Comparison of ENCODE assay signal across 8 cellular contexts in the genomic region with DNA sequence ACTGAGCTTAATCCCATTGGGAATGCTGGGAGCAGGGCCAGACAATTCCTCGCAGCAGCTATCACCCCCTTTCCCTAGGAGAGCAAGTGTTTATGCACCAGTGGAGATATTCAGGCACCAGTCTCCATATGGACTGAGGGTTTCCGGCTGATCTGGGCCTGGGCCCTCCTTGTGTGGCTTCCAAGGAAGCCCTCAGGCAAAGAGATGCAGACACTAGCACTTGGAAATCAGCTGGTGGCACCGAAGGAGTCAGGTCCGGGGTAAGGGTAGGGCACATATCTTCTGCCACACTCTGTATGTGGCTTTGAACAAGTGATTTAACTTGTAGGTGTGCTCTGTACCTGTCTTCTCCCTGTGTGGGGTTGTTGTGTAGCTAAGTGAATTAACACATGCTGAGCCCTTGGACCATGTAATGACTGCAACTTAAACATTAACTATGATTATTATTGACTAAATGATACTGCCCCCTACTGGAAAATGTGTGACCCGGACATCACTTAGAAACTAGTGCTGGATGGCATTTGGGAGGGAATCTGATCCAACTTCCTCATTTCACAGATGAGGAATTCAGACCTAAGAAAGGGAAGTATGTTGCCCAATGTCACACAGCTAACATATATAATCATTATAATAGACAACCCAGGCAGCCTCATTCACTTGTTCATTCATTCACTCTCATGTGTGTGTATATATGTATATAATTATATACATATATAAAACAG. TPM values are rescaled to one million over a fixed set of nuclear protein-coding genes. Genes with fewer than 3 reads are reported as not detected.
DNase-seq lines count a peak whose midpoint lies in the region; ATAC-seq and TF ChIP-seq lines count a peak whose summit lies in the region.

No MANE protein-coding gene starts in this region.

- H3K4me1 ChIP-seq in Panc1 (ENCODE audit: control insufficient read depth, insufficient read depth, low read length), result no peaks in the 10 kb centered on the region
- H3K4me1 ChIP-seq in muscle layer of duodenum (ENCODE audit: control insufficient read depth in 1 of 2, insufficient read depth in 2 of 2, low read length in 2 of 2), result peaks cover 0 to 7% of the 10 kb centered on the region in 2 donors

- H3K9me3 ChIP-seq in Panc1 (ENCODE audit: control insufficient read depth, insufficient read depth, low read depth, low read length) (no peaks in the 10 kb centered on the region), muscle layer of duodenum (ENCODE audit: control insufficient read depth in 1 of 2, low read length in 2 of 2) (no peaks in the 10 kb centered on the region)

- ATAC-seq in Panc1 (peak; percentile 45; the same call in 1 of the 2 replicates), GM18867 (IDR thresholded peaks at IDR 0.05; ENCODE audit: unreplicated experiment) (no peak), HG02759 (IDR thresholded peaks at IDR 0.05; ENCODE audit: unreplicated experiment) (no peak)

- no peaks in the 10 kb centered on the region for H3K36me3 ChIP-seq in Panc1 (ENCODE audit: control insufficient read depth, insufficient read depth, low read length)
- H3K36me3 ChIP-seq in muscle layer of duodenum (ENCODE audit: control insufficient read depth in 1 of 2, insufficient read depth in 2 of 2, low read length in 2 of 2), result no peaks in the 10 kb centered on the region

- intact Hi-C loops in Panc1 (cut with micrococcal nuclease; ENCODE audit: unreplicated experiment), result loop anchor here (10.0 kb wide), 1 partner anchor 325 kb away; no protein-coding TSS in a partner anchor

- H3K4me1 Mint-ChIP-seq in endothelial cell (ENCODE audit: unreplicated experiment), result no peaks in the 10 kb centered on the region

- H3K4me3 ChIP-seq in Panc1 (ENCODE audit: low read depth in 2 of 2, low read length in 2 of 2), result no peak overlapping the region
- H3K4me3 ChIP-seq in muscle layer of duodenum (ENCODE audit: low read depth in 1 of 2, low read length in 2 of 2), result no peak overlapping the region

- BruUV-seq in Panc1 (replicated peaks; lab: Mats Ljungman, UMichigan), result no TSS peak

- H3K27ac ChIP-seq in Panc1 (ENCODE audit: low read length), result no peak overlapping the region
- H3K27ac ChIP-seq in muscle layer of duodenum (ENCODE audit: low read length), result peak overlapping the region; percentile 81

- DNase-seq in DMS 273 treated with DMSO at 0.1 percent for 48 hours (lab: John Stamatoyannopoulos, UW) (peak; percentile 6), HT-29 (ENCODE audit: low spot score) (peak; percentile 80), Panc1 (ENCODE audit: low read depth, low spot score) (peak; percentile 32), endothelial cell (ENCODE audit: low spot score) (peak; percentile 21), activated gamma-delta T cell (lab: John Stamatoyannopoulos, UW) (no peak)

- CTCF ChIA-PET in Panc1 (lab: Charles Lee), result interaction anchor here (1.5 to 1.7 kb wide), 3 partner anchors 13 to 87 kb away, joined by 4 to 9 read pairs (median 7); partner anchors contain the start of gene SYS1

- H3K36me3 Mint-ChIP-seq in endothelial cell (ENCODE audit: low read depth, unreplicated experiment), result peaks cover 3% of the 10 kb centered on the region

- POLR2A ChIA-PET in Panc1 (lab: Charles Lee), result no interaction called here

- H3K27me3 ChIP-seq in Panc1 (ENCODE audit: control insufficient read depth, insufficient read depth, low read length) (peaks cover 8% of the 10 kb centered on the region; the same call in 1 of the 2 replicates), muscle layer of duodenum (ENCODE audit: low read depth, low read length) (no peaks in the 10 kb centered on the region)

- peaks cover 4% of the 10 kb centered on the region for H3K27me3 Mint-ChIP-seq in endothelial cell (ENCODE audit: unreplicated experiment)

- TF ChIP-seq CTCF in Panc1 (IDR thresholded peaks at IDR 0.05) (peak; percentile 77), endothelial cell (IDR thresholded peaks at IDR 0.05; ENCODE audit: unreplicated experiment) (peak; percentile 85)

- H3K4me3 Mint-ChIP-seq in endothelial cell (ENCODE audit: unreplicated experiment), result no peak overlapping the region

- in situ Hi-C loops in Panc1 (cut with HindIII; ENCODE audit: low pct_unique_long_range_greater_than_20kb, low sequenced_read_pairs), result no loop called here

- no peaks in the 10 kb centered on the region for H3K9me3 Mint-ChIP-seq in endothelial cell (ENCODE audit: unreplicated experiment)

- no peak overlapping the region for H3K27ac Mint-ChIP-seq in endothelial cell (ENCODE audit: unreplicated experiment)

RNA-seq across cellular contexts. Expression of gene WFDC2, which starts 19.3 kb away (rescaled TPM):
- 17.7 and 21.9 TPM in 2 replicates for total RNA-seq in HT-29 (2014; rRNA removed; shearing (Covaris generic))
- total RNA-seq in Panc1 (2021; ENCODE audit: unreplicated experiment) (1.6 TPM), endothelial cell (ENCODE audit: unreplicated experiment) (4.6 TPM)
- 1.3 TPM for polyA plus RNA-seq in Panc1 (2012; ENCODE audit: insufficient read length)

RNA-seq across cellular contexts. Expression of gene PIGT, which starts 34.3 kb away (rescaled TPM):
- total RNA-seq in HT-29 (2014; rRNA removed; shearing (Covaris generic)), result 164 and 165 TPM in 2 replicates
- 108 TPM for total RNA-seq in Panc1 (2021; ENCODE audit: unreplicated experiment)
- polyA plus RNA-seq in Panc1 (2012; ENCODE audit: insufficient read length), result 134 TPM
- total RNA-seq in endothelial cell (ENCODE audit: unreplicated experiment), result 68.6 TPM

RNA-seq across cellular contexts. Expression of gene DBNDD2, which starts 42.2 kb away (rescaled TPM):
- 66.6 and 84.8 TPM in 2 replicates for total RNA-seq in HT-29 (2014; rRNA removed; shearing (Covaris generic))
- total RNA-seq in Panc1 (2021; ENCODE audit: unreplicated experiment) (55.4 TPM), endothelial cell (ENCODE audit: unreplicated experiment) (2.0 TPM)
- 64.1 TPM for polyA plus RNA-seq in Panc1 (2012; ENCODE audit: insufficient read length)

Comparison
In these comparisons a context has a peak if more than half of its experiments do, and no peak if none do; other contexts are left out.
1. RNA of gene DBNDD2, which starts 42.2 kb away (total RNA-seq): 66.6 to 84.8 TPM in HT-29 and 55.4 TPM in Panc1 (single experiment); 2.0 TPM in endothelial cell (single experiment); every median in the first group is over 10 times any median in the second.